Comparison of ENCODE assay signal across 1 cellular context in genomic region chr16:18999045-18999393, GRCh38.
TF ChIP-seq lines count a peak whose summit lies in the region.

No MANE protein-coding gene starts in this region.

TF ChIP-seq in HCT116, 20 proteins besides CTCF, POLR2A, EP300 and RAD21:
- TF ChIP-seq TCF7L2 (IDR thresholded peaks at IDR 0.05; ENCODE audit: borderline replicate concordance, extremely low read depth, insufficient read depth, insufficient read length) (no peak), ATF3 (IDR thresholded peaks at IDR 0.05) (no peak), EZH2 (IDR thresholded peaks at IDR 0.05) (no peak), SRF (IDR thresholded peaks at IDR 0.05; ENCODE audit: low read depth) (peak; percentile 32; the same call in 1 of the 2 replicates)
